8 cellular contexts compared by ENCODE assay signal in genomic region chr10:101032637-101033201, GRCh38. TPM values are rescaled to one million over a fixed set of nuclear protein-coding genes. Genes with fewer than 3 reads are reported as not detected.
DNase-seq lines count a peak whose midpoint lies in the region; ATAC-seq and TF ChIP-seq lines count a peak whose summit lies in the region.

No MANE protein-coding gene starts in this region.

- TF ChIP-seq CTCF in AG04449 (IDR thresholded peaks at IDR 0.05; ENCODE audit: insufficient read depth, low read length, missing control alignments) = no peak
- no peak for TF ChIP-seq CTCF in gastroesophageal sphincter (IDR thresholded peaks at IDR 0.05)
- no peak for TF ChIP-seq CTCF in testis (IDR thresholded peaks at IDR 0.05)

- H3K36me3 ChIP-seq in gastroesophageal sphincter = peaks cover 0 to 32% of the 10 kb centered on the region in 2 donors
- H3K36me3 ChIP-seq in testis (ENCODE audit: low read depth, missing control alignments) = no peaks in the 10 kb centered on the region

- no peak for TF ChIP-seq POLR2A in gastroesophageal sphincter (IDR thresholded peaks at IDR 0.05)
- no peak for TF ChIP-seq POLR2A in testis (IDR thresholded peaks at IDR 0.05)

- POLR2A ChIA-PET in AG04449 (lab: Yijun Ruan, JAX) = interaction anchor here (0.9 to 2.3 kb wide), 5 partner anchors 9 to 35 kb away, joined by 3 to 18 read pairs (median 7); partner anchors contain the start of genes KAZALD1 and LZTS2

- DNase-seq in AG04449 (ENCODE audit: low read depth, low spot score) = no peak
- peak; percentile 83 for DNase-seq in activated effector memory CD4-positive, alpha-beta T cell treated with anti-CD3 and anti-CD28 coated beads, Interleukin-2, amount 50 U/mL, for 16 hours
- DNase-seq in non-pigmented ciliary epithelial cell (ENCODE audit: low read depth) = peak; percentile 68
- no peak for DNase-seq in testis

- H3K4me1 ChIP-seq in gastroesophageal sphincter (peaks cover 0 to 28% (median 12%) of the 10 kb centered on the region in 3 donors), testis (peaks cover 11% of the 10 kb centered on the region)

- intact Hi-C loops in testis (cut with DNase I; ENCODE audit: low total_unique reads) = no loop called here

- no peak for TF ChIP-seq EP300 in gastroesophageal sphincter (IDR thresholded peaks at IDR 0.05)

- ATAC-seq in GM21529 (IDR thresholded peaks at IDR 0.05; ENCODE audit: unreplicated experiment) (peak; percentile 6), gastroesophageal sphincter (peak; percentile 58), HG02870 (IDR thresholded peaks at IDR 0.05; ENCODE audit: unreplicated experiment) (no peak)

- H3K27ac ChIP-seq in gastroesophageal sphincter (peak overlapping the region; percentile 86 to 98 (median 92)), testis (peak overlapping the region; percentile 93 to 98)

- 0% methylated on average over 2 to 5 of the region's 6 CpGs for WGBS in gastroesophageal sphincter (ENCODE audit: low coverage in 1 of 2), 2 donors
- 12 to 25% methylated on average over 6 of the region's 6 CpGs for WGBS in testis, 2 donors

- H3K27me3 ChIP-seq in gastroesophageal sphincter (no peaks in the 10 kb centered on the region), testis (no peaks in the 10 kb centered on the region)

- H3K4me3 ChIP-seq in AG04449 (ENCODE audit: low read depth, low read length) (peak overlapping the region; percentile 86), gastroesophageal sphincter (peak overlapping the region; percentile 60 to 76), testis (peak overlapping the region; percentile 72 to 73)

- CTCF ChIA-PET in AG04449 (lab: Yijun Ruan, JAX) = interaction anchor here (1.3 to 35.4 kb wide), 5 partner anchors 16 to 39 kb away, joined by 3 to 1481 read pairs (median 242); partner anchors contain the start of genes KAZALD1, LZTS2, MRPL43 and TWNK

- H3K9me3 ChIP-seq in gastroesophageal sphincter (no peaks in the 10 kb centered on the region), testis (no peaks in the 10 kb centered on the region)

TF ChIP-seq in PFSK-1, 5 proteins besides CTCF, POLR2A, EP300 and RAD21:
- TF ChIP-seq SIN3A (IDR thresholded peaks at IDR 0.05; ENCODE audit: borderline replicate concordance, insufficient read depth, low read length) (no peak), REST (IDR thresholded peaks at IDR 0.05; ENCODE audit: insufficient read depth in 1 of 2, low read depth in 2 of 2, low read length in 2 of 2) (0 out of 4 replicates have a peak, but pooled peaks of 1 of the 2 experiments have one; percentile 6), POLR2AphosphoS5 (IDR thresholded peaks at IDR 0.05; ENCODE audit: low read depth, low read length) (no peak), FOXP2 (optimal IDR thresholded peaks at IDR 0.05; ENCODE audit: borderline replicate concordance, extremely low read depth, extremely low read length, insufficient read depth) (peak; percentile 18), TAF1 (IDR thresholded peaks at IDR 0.05; ENCODE audit: borderline replicate concordance, insufficient read depth, low read length) (peak; percentile 49; the same call in 1 of the 2 replicates)

RNA-seq across cellular contexts. Expression of gene SFXN3, which starts 1.7 kb away (rescaled TPM):
- 19.3 TPM for polyA plus RNA-seq in PFSK-1 (2012; ENCODE audit: insufficient read length, low read depth)
- total RNA-seq in gastroesophageal sphincter (10 to 100 TPM; 47.5 to 84.2 (median 66.0) TPM), testis (100 to 1,000 TPM in 1 of 2 donors, 10 to 100 TPM in 1; 70.7 to 125 TPM)
- 38.5 TPM for polyA plus RNA-seq in testis (ENCODE audit: insufficient read depth, low read depth, low replicate concordance)

RNA-seq across cellular contexts. Expression of gene PDZD7, which starts 1.8 kb away (rescaled TPM):
- polyA plus RNA-seq in PFSK-1 (2012; ENCODE audit: insufficient read length, low read depth) = 0.58 TPM
- under 1 TPM in 3 of 4 donors, not detected in 1; 0.31 to 0.54 (median 0.39) TPM for total RNA-seq in gastroesophageal sphincter
- total RNA-seq in testis = 1 to 10 TPM; 2.2 to 3.5 TPM
- 1.6 TPM for polyA plus RNA-seq in testis (ENCODE audit: insufficient read depth, low read depth, low replicate concordance)

RNA-seq across cellular contexts. Expression of gene KAZALD1, which starts 29.1 kb away (rescaled TPM):
- 6.3 TPM for polyA plus RNA-seq in PFSK-1 (2012; ENCODE audit: insufficient read length, low read depth)
- total RNA-seq in gastroesophageal sphincter (10 to 100 TPM in 1 of 4 donors, 1 to 10 TPM in 2, under 1 TPM in 1; 0.45 to 12.5 (median 2.2) TPM), testis (10 to 100 TPM in 1 of 2 donors, 1 to 10 TPM in 1; 6.4 to 11.0 TPM)
- 6.8 TPM for polyA plus RNA-seq in testis (ENCODE audit: insufficient read depth, low read depth, low replicate concordance)

RNA-seq across cellular contexts. Expression of gene LZTS2, which starts 33.1 kb away (rescaled TPM):
- 125 TPM for polyA plus RNA-seq in PFSK-1 (2012; ENCODE audit: insufficient read length, low read depth)
- total RNA-seq in gastroesophageal sphincter (100 to 1,000 TPM; 134 to 181 (median 141) TPM), testis (100 to 1,000 TPM; 133 to 158 TPM)
- 65.9 TPM for polyA plus RNA-seq in testis (ENCODE audit: insufficient read depth, low read depth, low replicate concordance)

RNA-seq across cellular contexts. Expression of gene TWNK, which starts 45.4 kb away (rescaled TPM):
- polyA plus RNA-seq in PFSK-1 (2012; ENCODE audit: insufficient read length, low read depth) = 23.6 TPM
- 10 to 100 TPM in 1 of 4 donors, 1 to 10 TPM in 3; 8.3 to 10.8 (median 8.9) TPM for total RNA-seq in gastroesophageal sphincter
- total RNA-seq in testis = 10 to 100 TPM; 24.4 to 31.1 TPM
- 26.4 TPM for polyA plus RNA-seq in testis (ENCODE audit: insufficient read depth, low read depth, low replicate concordance)

Comparison
In these comparisons a context has a peak if more than half of its experiments do, and no peak if none do; other contexts are left out.
1. DNase-seq: peak in activated effector memory CD4-positive, alpha-beta T cell treated with anti-CD3 and anti-CD28 coated beads, Interleukin-2, amount 50 U/mL, for 16 hours (single experiment) and non-pigmented ciliary epithelial cell (single experiment); none in AG04449 (single experiment) and testis (single experiment).
2. Peak in every context shown above with its lines, with median percentiles within 50 percentile points of each other: H3K4me3 ChIP-seq.